8 cellular contexts compared by ENCODE assay signal in the genomic region with DNA sequence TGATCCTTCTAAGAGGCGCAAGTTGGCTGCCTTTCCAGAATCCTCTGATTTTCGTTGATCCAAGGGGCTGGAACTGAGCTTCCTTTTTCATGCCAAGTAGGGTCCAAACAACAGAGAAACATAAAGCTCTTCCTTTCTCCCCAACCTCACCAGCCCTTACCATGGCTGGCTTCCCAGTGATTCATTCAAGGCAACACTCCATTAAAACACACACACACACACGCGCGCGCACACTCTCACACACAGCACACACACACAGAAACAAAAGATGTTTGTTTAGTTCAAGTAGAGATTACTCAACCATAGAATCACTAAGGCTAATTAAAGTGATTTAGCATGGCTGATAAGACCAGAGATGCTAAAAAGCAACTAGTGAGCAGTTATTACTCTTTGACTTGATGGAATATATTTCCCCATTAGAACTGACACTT. TPM values are rescaled to one million over a fixed set of nuclear protein-coding genes. Genes with fewer than 3 reads are reported as not detected.
A peak's percentile ranks its signal among the peaks of the same experiment; 100 is the strongest.
DNase-seq lines count a peak whose midpoint lies in the region; ATAC-seq and FAIRE-seq lines count a peak whose summit lies in the region.

No MANE protein-coding gene starts in this region.

- CTCF ChIA-PET in activated CD4-positive, alpha-beta memory T cell treated with anti-CD3 and anti-CD28 coated beads, Interleukin-2, amount 10 ng/mL, durations not matched to agents 7 days and 5 days (lab: Charles Lee) = no interaction called here

- no peak overlapping the region for H3K4me3 ChIP-seq in HAP-1

- no peak overlapping the region for H3K27ac Mint-ChIP-seq in activated CD4-positive, alpha-beta memory T cell treated with anti-CD3 and anti-CD28 coated beads, Interleukin-2, amount 10 ng/mL, durations not matched to agents 7 days and 5 days

- H3K9me3 ChIP-seq in HAP-1 = no peaks in the 10 kb centered on the region

- in situ Hi-C loops in HAP-1 (cut with MboI; ENCODE audit: low sequenced_read_pairs) = no loop called here

- POLR2A ChIA-PET in activated CD4-positive, alpha-beta memory T cell treated with anti-CD3 and anti-CD28 coated beads, Interleukin-2, amount 10 ng/mL, durations not matched to agents 7 days and 5 days (lab: Charles Lee) = no interaction called here

- no peak overlapping the region for H3K4me3 Mint-ChIP-seq in activated CD4-positive, alpha-beta memory T cell treated with anti-CD3 and anti-CD28 coated beads, Interleukin-2, amount 10 ng/mL, durations not matched to agents 7 days and 5 days

- no peak for ATAC-seq in HG03457 (IDR thresholded peaks at IDR 0.05; ENCODE audit: unreplicated experiment)

- DNase-seq in COR-L47 (lab: John Stamatoyannopoulos, UW) (peak; percentile 16), NCI-H2029 (lab: John Stamatoyannopoulos, UW) (peak; percentile 91), dedifferentiated amniotic fluid mesenchymal stem cell (ENCODE audit: extremely low spot score) (peak; percentile 52), myocyte (ENCODE audit: low read depth) (peak; percentile 42), HAP-1 (ENCODE audit: low spot score in 2 of 2) (no peak), RCC 7860 (ENCODE audit: low spot score) (no peak)
- DNase-seq in activated CD4-positive, alpha-beta memory T cell treated with anti-CD3 and anti-CD28 coated beads, Interleukin-2, amount 10 ng/mL, durations not matched to agents 7 days and 5 days = no peak

- H3K27me3 Mint-ChIP-seq in activated CD4-positive, alpha-beta memory T cell treated with anti-CD3 and anti-CD28 coated beads, Interleukin-2, amount 10 ng/mL, durations not matched to agents 7 days and 5 days = no peaks in the 10 kb centered on the region

- no peaks in the 10 kb centered on the region for H3K27me3 ChIP-seq in HAP-1 (ENCODE audit: low read depth)

- no peaks in the 10 kb centered on the region for H3K4me1 Mint-ChIP-seq in activated CD4-positive, alpha-beta memory T cell treated with anti-CD3 and anti-CD28 coated beads, Interleukin-2, amount 10 ng/mL, durations not matched to agents 7 days and 5 days

- no peaks in the 10 kb centered on the region for H3K4me1 ChIP-seq in HAP-1

- no peak for FAIRE-seq in RCC 7860 (lab: Jason Lieb, UNC)

- no peaks in the 10 kb centered on the region for H3K9me3 Mint-ChIP-seq in activated CD4-positive, alpha-beta memory T cell treated with anti-CD3 and anti-CD28 coated beads, Interleukin-2, amount 10 ng/mL, durations not matched to agents 7 days and 5 days

- peaks cover 12% of the 10 kb centered on the region for H3K36me3 ChIP-seq in HAP-1 (replicated peaks)

- peaks cover 3% of the 10 kb centered on the region for H3K36me3 Mint-ChIP-seq in activated CD4-positive, alpha-beta memory T cell treated with anti-CD3 and anti-CD28 coated beads, Interleukin-2, amount 10 ng/mL, durations not matched to agents 7 days and 5 days (ENCODE audit: low read depth)

RNA-seq across cellular contexts. Expression of a gene that starts 13.0 kb away (rescaled TPM):
- total RNA-seq in myocyte = not detected in 2 replicates
- not detected for polyA plus RNA-seq in myocyte (2012)
- not detected for total RNA-seq in activated CD4-positive, alpha-beta memory T cell treated with anti-CD3 and anti-CD28 coated beads, Interleukin-2, amount 10 ng/mL, durations not matched to agents 7 days and 5 days

RNA-seq across cellular contexts. Expression of a gene that starts 24.4 kb away (rescaled TPM):
- not detected in 2 replicates for total RNA-seq in myocyte
- polyA plus RNA-seq in myocyte (2012) = not detected
- not detected for total RNA-seq in activated CD4-positive, alpha-beta memory T cell treated with anti-CD3 and anti-CD28 coated beads, Interleukin-2, amount 10 ng/mL, durations not matched to agents 7 days and 5 days

Comparison
In these comparisons a context has a peak if more than half of its experiments do, and no peak if none do; other contexts are left out.
1. DNase-seq: peak in COR-L47 (single experiment), NCI-H2029 (single experiment), dedifferentiated amniotic fluid mesenchymal stem cell (single experiment) and myocyte (single experiment); none in HAP-1 (0 of 2), RCC 7860 (single experiment) and activated CD4-positive, alpha-beta memory T cell treated with anti-CD3 and anti-CD28 coated beads, Interleukin-2, amount 10 ng/mL, durations not matched to agents 7 days and 5 days (single experiment).